8 cellular contexts compared by ENCODE assay signal in the genomic region with DNA sequence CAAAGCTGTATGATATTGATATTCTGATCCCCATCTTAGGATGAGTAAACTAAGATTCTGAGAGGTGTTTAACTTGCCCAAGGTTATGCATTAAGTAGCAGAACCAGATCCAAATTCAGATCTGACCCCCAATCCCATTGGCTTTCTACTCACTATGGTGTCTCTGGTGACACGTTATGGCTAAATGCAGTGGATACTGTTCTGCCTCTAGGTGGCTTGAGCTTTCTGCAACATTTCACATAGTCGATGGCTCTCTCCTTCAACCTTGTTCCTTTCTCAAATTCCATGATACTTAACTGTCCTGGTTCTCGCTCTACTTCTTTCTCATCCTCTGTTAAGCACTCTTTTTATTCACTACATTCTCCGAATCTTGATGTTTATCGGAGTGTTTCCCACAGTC. TPM values are rescaled to one million over a fixed set of nuclear protein-coding genes. Genes with fewer than 3 reads are reported as not detected.
DNase-seq lines count a peak whose midpoint lies in the region; ATAC-seq and TF ChIP-seq lines count a peak whose summit lies in the region.

No MANE protein-coding gene starts in this region.

- H3K9me3 ChIP-seq in transverse colon (no peaks in the 10 kb centered on the region), tibial nerve (no peaks in the 10 kb centered on the region)

- TF ChIP-seq CTCF in LNCAP (IDR thresholded peaks at IDR 0.05) = peak; percentile 26; the same call in 1 of the 2 replicates
- TF ChIP-seq CTCF in transverse colon (IDR thresholded peaks at IDR 0.05) = peak; percentile 21 to 62 (median 42)
- TF ChIP-seq CTCF in tibial nerve (IDR thresholded peaks at IDR 0.05) = no peak

- H3K36me3 ChIP-seq in transverse colon (no peaks in the 10 kb centered on the region), tibial nerve (no peaks in the 10 kb centered on the region)

- no peak overlapping the region for H3K4me3 Mint-ChIP-seq in effector memory CD8-positive, alpha-beta T cell

- H3K36me3 Mint-ChIP-seq in effector memory CD8-positive, alpha-beta T cell (ENCODE audit: insufficient read depth) = no peaks in the 10 kb centered on the region

- H3K27ac ChIP-seq in transverse colon (no peak overlapping the region), tibial nerve (no peak overlapping the region)

- DNase-seq in SKM-1 treated with dmso at 0.1 percent for 144 hours (lab: John Stamatoyannopoulos, UW; ENCODE audit: unreplicated experiment) = peak; percentile 36
- no peak for DNase-seq in SKM-1 (lab: John Stamatoyannopoulos, UW; ENCODE audit: unreplicated experiment)
- no peak for DNase-seq in effector memory CD8-positive, alpha-beta T cell
- DNase-seq in transverse colon = no peak
- DNase-seq in tibial nerve (ENCODE audit: low spot score in 2 of 2) = no peak
- DNase-seq in NCI-H1105 treated with DMSO at 0.1 percent for 48 hours (lab: John Stamatoyannopoulos, UW) = no peak
- no peak for DNase-seq in posterior cingulate gyrus

- intact Hi-C loops in transverse colon (cut with DNase I; ENCODE audit: low total_unique reads) (no loop called here), posterior cingulate gyrus (cut with DNase I) (no loop called here)

- no peak for TF ChIP-seq EP300 in transverse colon (IDR thresholded peaks at IDR 0.05; ENCODE audit: low read depth)
- TF ChIP-seq EP300 in tibial nerve (IDR thresholded peaks at IDR 0.05) = no peak

- H3K27me3 ChIP-seq in transverse colon (no peaks in the 10 kb centered on the region), tibial nerve (no peaks in the 10 kb centered on the region)

- peak; percentile 40 for ATAC-seq in effector memory CD8-positive, alpha-beta T cell (replicated peaks)

- H3K27ac Mint-ChIP-seq in effector memory CD8-positive, alpha-beta T cell = no peak overlapping the region

- no peaks in the 10 kb centered on the region for H3K4me1 Mint-ChIP-seq in effector memory CD8-positive, alpha-beta T cell (ENCODE audit: low read depth in 2 of 2)

- TF ChIP-seq POLR2A in transverse colon (IDR thresholded peaks at IDR 0.05) (no peak), tibial nerve (IDR thresholded peaks at IDR 0.05) (no peak)

- peaks cover 0 to 21% (median 10%) of the 10 kb centered on the region in 4 donors for H3K4me1 ChIP-seq in transverse colon
- H3K4me1 ChIP-seq in tibial nerve = peaks cover 0 to 13% (median 0%) of the 10 kb centered on the region in 4 donors

- in situ Hi-C loops in transverse colon (cut with MboI; ENCODE audit: low pct_ligation_motif_present in 1 of 4, low pct_unique_long_range_greater_than_20kb in 1 of 4, low sequenced_read_pairs in 3 of 4) = loop anchor here in 2 of 4 donors (10.0 to 25.0 kb wide), 3 partner anchors 73 to 634 kb away; no protein-coding TSS in a partner anchor

- 38 to 61% methylated on average over 1 to 5 of the region's 5 CpGs for WGBS in transverse colon (ENCODE audit: low coverage in 1 of 2), 2 donors
- 58 to 68% methylated on average over 4 to 5 of the region's 5 CpGs for WGBS in tibial nerve, 2 donors

- H3K27me3 Mint-ChIP-seq in effector memory CD8-positive, alpha-beta T cell = peaks cover 11 to 25% of the 10 kb centered on the region in 2 donors

- no peaks in the 10 kb centered on the region for H3K9me3 Mint-ChIP-seq in effector memory CD8-positive, alpha-beta T cell

- H3K4me3 ChIP-seq in transverse colon (no peak overlapping the region), tibial nerve (no peak overlapping the region)

RNA-seq across cellular contexts. Expression of a gene that starts 9.4 kb away (rescaled TPM):
- not detected for total RNA-seq in transverse colon
- total RNA-seq in tibial nerve = not detected

RNA-seq across cellular contexts. Expression of a gene that starts 22.0 kb away (rescaled TPM):
- total RNA-seq in transverse colon = 10 to 100 TPM; 14.9 to 39.0 (median 22.4) TPM
- 10 to 100 TPM in 1 of 4 donors, 1 to 10 TPM in 3; 5.4 to 11.0 (median 7.7) TPM for total RNA-seq in tibial nerve

RNA-seq across cellular contexts. Expression of a gene that starts 27.9 kb away (rescaled TPM):
- total RNA-seq in transverse colon (10 to 100 TPM; 24.4 to 43.6 (median 33.2) TPM), tibial nerve (10 to 100 TPM in 3 of 4 donors, 1 to 10 TPM in 1; 9.2 to 44.9 (median 16.8) TPM)

RNA-seq across cellular contexts. Expression of a gene that starts 28.0 kb away (rescaled TPM):
- 10 to 100 TPM in 2 of 4 donors, 1 to 10 TPM in 2; 5.6 to 17.0 (median 9.9) TPM for total RNA-seq in transverse colon
- 10 to 100 TPM; 14.0 to 28.4 (median 17.4) TPM for total RNA-seq in tibial nerve

RNA-seq across cellular contexts. Expression of a gene that starts 45.5 kb away (rescaled TPM):
- total RNA-seq in transverse colon = 10 to 100 TPM in 1 of 4 donors, 1 to 10 TPM in 3; 6.7 to 17.9 (median 8.9) TPM
- total RNA-seq in tibial nerve = 1 to 10 TPM; 7.2 to 9.0 (median 8.3) TPM

Comparison
In these comparisons a context has a peak if more than half of its experiments do, and no peak if none do; other contexts are left out.
1. CTCF ChIP-seq: peak in LNCAP (single experiment) and transverse colon (5 of 5); none in tibial nerve (0 of 5).